2 cellular contexts compared by ENCODE assay signal in genomic region chr13:52644108-52644507, GRCh38.
TF ChIP-seq lines count a peak whose summit lies in the region.

No MANE protein-coding gene starts in this region.

TF ChIP-seq in SK-N-SH treated with all-trans-retinoic acid at 6 μM for 48 hours, 23 proteins besides CTCF, POLR2A, EP300 and RAD21 (continued from another document):
- TF ChIP-seq GLIS3 (CRISPR knock-in tag; IDR thresholded peaks at IDR 0.05) (no peak), TOX (CRISPR knock-in tag; IDR thresholded peaks at IDR 0.05; ENCODE audit: borderline replicate concordance) (no peak), SNAI2 (CRISPR knock-in tag; IDR thresholded peaks at IDR 0.05) (no peak), CREB5 (CRISPR knock-in tag; IDR thresholded peaks at IDR 0.05; ENCODE audit: low read depth) (no peak), CSDC2 (CRISPR knock-in tag; IDR thresholded peaks at IDR 0.05) (no peak), TSHZ2 (CRISPR knock-in tag; IDR thresholded peaks at IDR 0.05) (no peak), OSR1 (CRISPR knock-in tag; IDR thresholded peaks at IDR 0.05) (no peak), ZNF70 (CRISPR knock-in tag; IDR thresholded peaks at IDR 0.05) (no peak), ZFP30 (CRISPR knock-in tag; IDR thresholded peaks at IDR 0.05) (no peak), ISL1 (CRISPR knock-in tag; IDR thresholded peaks at IDR 0.05) (no peak), ZFP3 (CRISPR knock-in tag; IDR thresholded peaks at IDR 0.05) (no peak)

TF ChIP-seq in SK-N-SH, 30 proteins besides CTCF, POLR2A, EP300 and RAD21 (continued from another document):
- TF ChIP-seq REST (IDR thresholded peaks at IDR 0.05; ENCODE audit: low read depth, low read length) (no peak), EZH2phosphoT487 (IDR thresholded peaks at IDR 0.05; ENCODE audit: borderline replicate concordance, low read depth) (no peak), MXI1 (IDR thresholded peaks at IDR 0.05; ENCODE audit: low read depth, low read length) (no peak), RFX5 (IDR thresholded peaks at IDR 0.05; ENCODE audit: low read length) (no peak), TCF12 (IDR thresholded peaks at IDR 0.05) (no peak), ZBTB33 (IDR thresholded peaks at IDR 0.05; ENCODE audit: borderline replicate concordance, low read depth) (no peak), PBX3 (IDR thresholded peaks at IDR 0.05) (no peak), MEF2A (IDR thresholded peaks at IDR 0.05; ENCODE audit: borderline replicate concordance, low read depth) (no peak)
